Comparison of ENCODE assay signal across 1 cellular context in genomic region chr2:72979896-72980295, GRCh38.
TF ChIP-seq lines count a peak whose summit lies in the region.

No MANE protein-coding gene starts in this region.

TF ChIP-seq in HCT116, 20 proteins besides CTCF, POLR2A, EP300 and RAD21 (continued from another document):
- no peak for TF ChIP-seq REST (IDR thresholded peaks at IDR 0.05; ENCODE audit: low read depth)
- no peak for TF ChIP-seq ZBTB33 (IDR thresholded peaks at IDR 0.05; ENCODE audit: extremely low read depth, insufficient replicate concordance, low read length)
- no peak for TF ChIP-seq JUND (IDR thresholded peaks at IDR 0.05)
- TF ChIP-seq EZH2phosphoT487 (IDR thresholded peaks at IDR 0.05; ENCODE audit: borderline replicate concordance), result no peak
- no peak for TF ChIP-seq ZNF274 (IDR thresholded peaks at IDR 0.05; ENCODE audit: low read depth, low read length)
- no peak for TF ChIP-seq ATF3 (IDR thresholded peaks at IDR 0.05)
- TF ChIP-seq SIN3A (IDR thresholded peaks at IDR 0.05; ENCODE audit: low read depth), result no peak
- TF ChIP-seq SRF (IDR thresholded peaks at IDR 0.05; ENCODE audit: low read depth), result no peak
- no peak for TF ChIP-seq ZFX (IDR thresholded peaks at IDR 0.05)
- no peak for TF ChIP-seq EZH2 (IDR thresholded peaks at IDR 0.05)
- TF ChIP-seq TCF7L2 (IDR thresholded peaks at IDR 0.05; ENCODE audit: borderline replicate concordance, extremely low read depth, insufficient read depth, insufficient read length), result no peak
- TF ChIP-seq POLR2AphosphoS5 (IDR thresholded peaks at IDR 0.05; ENCODE audit: low read depth, low read length), result no peak
